Comparison of ENCODE assay signal across 8 cellular contexts in genomic region chr1:201504179-201504631, GRCh38. TPM values are rescaled to one million over a fixed set of nuclear protein-coding genes. Genes with fewer than 3 reads are reported as not detected.
DNase-seq lines count a peak whose midpoint lies in the region; TF ChIP-seq lines count a peak whose summit lies in the region.

No MANE protein-coding gene starts in this region.

- no peaks in the 10 kb centered on the region for H3K36me3 ChIP-seq in NT2/D1 (ENCODE audit: insufficient read depth, insufficient read length, low read length)
- H3K36me3 ChIP-seq in mesendoderm (ENCODE audit: control insufficient read depth, insufficient read depth, low read length), result no peaks in the 10 kb centered on the region
- no peaks in the 10 kb centered on the region for H3K36me3 ChIP-seq in thyroid gland

- TF ChIP-seq POLR2A in thyroid gland (IDR thresholded peaks at IDR 0.05), result no peak

- no peak overlapping the region for H3K4me3 ChIP-seq in NT2/D1 (ENCODE audit: insufficient read length, low read depth)
- peak overlapping the region; percentile 78 for H3K4me3 ChIP-seq in choroid plexus epithelial cell (ENCODE audit: low read depth, low read length)
- H3K4me3 ChIP-seq in mesendoderm (ENCODE audit: low read length), result no peak overlapping the region
- H3K4me3 ChIP-seq in thyroid gland (replicated peaks in 1 of 3), result no peak overlapping the region

- no peak for DNase-seq in NT2/D1 (ENCODE audit: low read depth, low spot score)
- peak; percentile 39 for DNase-seq in choroid plexus epithelial cell (ENCODE audit: low read depth)
- no peak for DNase-seq in mesendoderm
- no peak for DNase-seq in thyroid gland
- DNase-seq in NK-92 (lab: John Stamatoyannopoulos, UW; ENCODE audit: unreplicated experiment), result no peak
- DNase-seq in HT-29 (ENCODE audit: low spot score), result no peak
- no peak for DNase-seq in 8988T
- DNase-seq in activated naive CD4-positive, alpha-beta T cell (lab: John Stamatoyannopoulos, UW), result no peak

- H3K56ac ChIP-seq in mesendoderm (ENCODE audit: low read length), result no peak overlapping the region

- H3K18ac ChIP-seq in mesendoderm (ENCODE audit: low read length), result no peak overlapping the region

- no peak overlapping the region for H2BK15ac ChIP-seq in mesendoderm (replicated peaks; ENCODE audit: low read depth)

- no peak overlapping the region for H2AK5ac ChIP-seq in mesendoderm (ENCODE audit: low read length)

- no peak overlapping the region for H3K4me2 ChIP-seq in mesendoderm (ENCODE audit: low read length)

- H3K79me1 ChIP-seq in mesendoderm (ENCODE audit: low read length), result peaks cover 2% of the 10 kb centered on the region

- H3K27ac ChIP-seq in mesendoderm (ENCODE audit: low read depth, low read length) (peak overlapping the region; percentile 81), thyroid gland (peak overlapping the region; percentile 85 to 99 (median 96))

- H3K9me3 ChIP-seq in NT2/D1 (ENCODE audit: insufficient read depth, low read length), result no peaks in the 10 kb centered on the region
- H3K9me3 ChIP-seq in thyroid gland, result no peaks in the 10 kb centered on the region

- peaks cover 29% of the 10 kb centered on the region for H3K4me1 ChIP-seq in NT2/D1 (ENCODE audit: insufficient read depth, insufficient read length)
- peaks cover 13% of the 10 kb centered on the region for H3K4me1 ChIP-seq in mesendoderm (ENCODE audit: control insufficient read depth, low read depth, low read length)
- H3K4me1 ChIP-seq in thyroid gland, result peaks cover 77 to 88% of the 10 kb centered on the region in 2 donors

- no peak overlapping the region for H3K4ac ChIP-seq in mesendoderm (ENCODE audit: low read depth, low read length)

- H4K8ac ChIP-seq in mesendoderm (ENCODE audit: low read depth, low read length), result no peak overlapping the region

- peaks cover 4% of the 10 kb centered on the region for H3K27me3 ChIP-seq in NT2/D1 (ENCODE audit: insufficient read depth, insufficient read length)
- H3K27me3 ChIP-seq in mesendoderm (ENCODE audit: insufficient read depth, low read length, poor library complexity), result no peaks in the 10 kb centered on the region
- no peaks in the 10 kb centered on the region for H3K27me3 ChIP-seq in thyroid gland

- WGBS in mesendoderm (ENCODE audit: extremely low coverage, insufficient coverage, low lambda C conversion rate), result no CpG with 5 or more reads among the region's 3 CpGs
- WGBS in thyroid gland, 2 donors, result 66 to 78% methylated on average over 3 of the region's 3 CpGs

- H4K5ac ChIP-seq in mesendoderm (ENCODE audit: low read length), result no peak overlapping the region

- no peak overlapping the region for H3K23ac ChIP-seq in mesendoderm (ENCODE audit: low read length)

- H3K9ac ChIP-seq in NT2/D1 (ENCODE audit: insufficient read length, low read depth) (peak overlapping the region; percentile 12), mesendoderm (ENCODE audit: low read length) (no peak overlapping the region)

- intact Hi-C loops in thyroid gland (cut with DNase I), result no loop called here

- TF ChIP-seq CTCF in choroid plexus epithelial cell (conservative IDR thresholded peaks at IDR 0.05; ENCODE audit: low read depth, low read length) (no peak), thyroid gland (IDR thresholded peaks at IDR 0.05) (no peak)

- no peak overlapping the region for H2BK5ac ChIP-seq in mesendoderm (ENCODE audit: low read length)

- peaks cover 2% of the 10 kb centered on the region for H3K79me2 ChIP-seq in mesendoderm (ENCODE audit: control insufficient read depth, insufficient read depth, low read length)

- no peak overlapping the region for H2BK120ac ChIP-seq in mesendoderm (ENCODE audit: low read depth, low read length)

RNA-seq across cellular contexts. Expression of gene CSRP1, which starts 2.7 kb away (rescaled TPM):
- 54.9 TPM for polyA plus RNA-seq in mesendoderm (2013, experiment 1 of 2)
- polyA plus RNA-seq in mesendoderm (2013, experiment 2 of 2), result 61.7 TPM
- total RNA-seq in thyroid gland, result 100 to 1,000 TPM; 285 to 835 (median 454) TPM
- total RNA-seq in HT-29 (2014; rRNA removed; shearing (Covaris generic)), result 183 and 213 TPM in 2 replicates

RNA-seq across cellular contexts. Expression of gene NAV1, which starts 34.7 kb away (rescaled TPM):
- 8.1 TPM for polyA plus RNA-seq in mesendoderm (2013, experiment 1 of 2)
- polyA plus RNA-seq in mesendoderm (2013, experiment 2 of 2), result 8.5 TPM
- total RNA-seq in thyroid gland, result 10 to 100 TPM; 13.3 to 29.7 (median 24.1) TPM
- total RNA-seq in HT-29 (2014; rRNA removed; shearing (Covaris generic)), result 0.51 and 0.99 TPM in 2 replicates

RNA-seq across cellular contexts. Expression of gene PHLDA3, which starts 35.2 kb away (rescaled TPM):
- polyA plus RNA-seq in mesendoderm (2013, experiment 1 of 2), result 6.4 TPM
- 6.0 TPM for polyA plus RNA-seq in mesendoderm (2013, experiment 2 of 2)
- total RNA-seq in thyroid gland, result 10 to 100 TPM; 17.2 to 33.3 (median 21.6) TPM
- total RNA-seq in HT-29 (2014; rRNA removed; shearing (Covaris generic)), result 39.4 and 49.4 TPM in 2 replicates
